25 cellular contexts compared by ENCODE assay signal in the genomic region with DNA sequence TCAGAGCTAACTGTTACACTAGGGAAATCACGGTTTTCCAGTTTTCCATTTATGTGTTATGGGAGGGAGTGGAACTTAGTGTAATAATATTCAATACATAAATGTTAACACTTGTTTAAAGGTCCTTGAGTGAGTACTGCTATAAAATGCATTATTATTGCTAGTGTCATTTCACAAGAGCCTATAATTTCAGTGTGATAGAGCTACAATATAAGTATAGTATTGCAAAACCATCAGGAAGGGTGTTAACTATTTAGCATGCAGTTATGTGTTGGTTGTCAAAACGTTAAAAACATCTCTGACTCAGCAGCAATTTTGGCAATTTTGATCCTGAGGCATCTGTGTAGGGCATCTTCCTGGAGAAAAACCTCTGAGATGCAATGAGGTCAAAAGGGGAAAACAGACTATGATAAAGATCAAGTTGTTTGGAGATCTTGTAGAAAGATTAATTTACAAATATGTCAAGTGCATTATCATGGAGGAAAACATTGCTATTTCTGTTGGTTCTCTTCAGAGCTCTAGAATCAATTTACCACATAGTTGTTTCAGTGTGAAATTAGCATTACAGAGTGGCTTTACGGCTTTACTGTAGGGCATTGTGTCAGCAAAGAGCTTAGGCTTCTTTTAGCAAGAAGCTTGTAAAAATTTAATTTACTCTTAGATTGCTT. TPM values are rescaled to one million over a fixed set of nuclear protein-coding genes. Genes with fewer than 3 reads are reported as not detected.
A peak's percentile ranks its signal among the peaks of the same experiment; 100 is the strongest.
DNase-seq lines count a peak whose midpoint lies in the region; ATAC-seq and TF ChIP-seq lines count a peak whose summit lies in the region.
"Had no signal": no experiment of that assay in that cellular context is flagged by ENCODE, and none has a peak within 500 bp of the region (broad histone marks: within the 10 kb centered on the region; RNA-seq: fewer than 3 reads in every experiment).

No MANE protein-coding gene starts in this region.

- H3K27me3 ChIP-seq in hepatocyte (peaks cover 6% of the 10 kb centered on the region), transverse colon (peaks cover 10% of the 10 kb centered on the region)

- peaks cover 9% of the 10 kb centered on the region for H3K4me1 Mint-ChIP-seq in T-helper 2 cell treated with Interferon-gamma antibody and Interleukin-4, amounts not matched to agents 5 μg/mL and 100 μg/mL, for 36 hours (ENCODE audit: low read depth)
- H3K4me1 Mint-ChIP-seq: CD4-positive, CD25-positive, alpha-beta regulatory T cell had no signal

- peaks cover 41% of the 10 kb centered on the region for H3K79me2 ChIP-seq in hepatocyte

- no peak overlapping the region for H2AFZ ChIP-seq in hepatocyte

- in situ Hi-C loops in transverse colon (cut with MboI; ENCODE audit: low pct_ligation_motif_present in 1 of 4, low pct_unique_long_range_greater_than_20kb in 1 of 4, low sequenced_read_pairs in 3 of 4), result no loop called here

- peak; percentile 7 for DNase-seq in NOMO-1 treated with DMSO at 0.1 percent for 48 hours (lab: John Stamatoyannopoulos, UW; ENCODE audit: unreplicated experiment)
- no peak for DNase-seq in NOMO-1 treated with dmso at 0.1 percent for 144 hours (lab: John Stamatoyannopoulos, UW; ENCODE audit: unreplicated experiment)
- no peak for DNase-seq in T-helper 2 cell treated with Interferon-gamma antibody and Interleukin-4, amounts not matched to agents 5 μg/mL and 100 μg/mL, for 36 hours (ENCODE audit: low spot score)
- DNase-seq in hepatocyte (ENCODE audit: low spot score), result no peak
- DNase-seq in transverse colon, result no peak
- DNase-seq in DMS79 treated with DMSO at 0.1 percent for 48 hours (lab: John Stamatoyannopoulos, UW), result no peak
- DNase-seq in NCI-H524 treated with DMSO at 0.1 percent for 48 hours (lab: John Stamatoyannopoulos, UW), result no peak
- DNase-seq: 8988T; BE2C; CD4-positive, CD25-positive, alpha-beta regulatory T cell; COR-L47; GF-D8; Karpas-422; MM.1S; NCI-H1092; NCI-H1436 treated with DMSO at 0.1 percent for 48 hours; NCI-H2029 treated with DMSO at 0.1 percent for 48 hours; NCI-H510A; NCI-H774; PC-3; RPMI8226; SHP77 treated with DMSO at 0.1 percent for 48 hours had no signal

- H3K27me3 Mint-ChIP-seq in T-helper 2 cell treated with Interferon-gamma antibody and Interleukin-4, amounts not matched to agents 5 μg/mL and 100 μg/mL, for 36 hours (ENCODE audit: low read depth), result peaks cover 25% of the 10 kb centered on the region

- no peaks in the 10 kb centered on the region for H3K36me3 ChIP-seq in hepatocyte (replicated peaks; ENCODE audit: insufficient read depth, low read depth)
- H3K36me3 ChIP-seq in transverse colon, result no peaks in the 10 kb centered on the region
- H3K36me3 ChIP-seq: BE2C had no signal

- H3K4me1 ChIP-seq in hepatocyte (ENCODE audit: insufficient read depth) (peaks cover 16% of the 10 kb centered on the region), transverse colon (peaks cover 0 to 49% (median 12%) of the 10 kb centered on the region in 4 donors)
- H3K4me1 ChIP-seq: BE2C had no signal

- H3K4me2 ChIP-seq in hepatocyte, result peak overlapping the region; percentile 90

- intact Hi-C loops in transverse colon (cut with DNase I; ENCODE audit: low total_unique reads), result no loop called here

- peak overlapping the region; percentile 50 for H3K27ac Mint-ChIP-seq in T-helper 2 cell treated with Interferon-gamma antibody and Interleukin-4, amounts not matched to agents 5 μg/mL and 100 μg/mL, for 36 hours
- H3K27ac Mint-ChIP-seq: CD4-positive, CD25-positive, alpha-beta regulatory T cell had no signal

- H3K9me2 ChIP-seq in hepatocyte (replicated peaks; ENCODE audit: insufficient read depth), result no peaks in the 10 kb centered on the region

- H3K9me3 ChIP-seq in hepatocyte (ENCODE audit: low read depth) (no peaks in the 10 kb centered on the region), transverse colon (no peaks in the 10 kb centered on the region)
- H3K9me3 ChIP-seq: BE2C had no signal

- H3K4me3 Mint-ChIP-seq in T-helper 2 cell treated with Interferon-gamma antibody and Interleukin-4, amounts not matched to agents 5 μg/mL and 100 μg/mL, for 36 hours, result peak overlapping the region; percentile 21
- H3K4me3 Mint-ChIP-seq: CD4-positive, CD25-positive, alpha-beta regulatory T cell had no signal

- H4K20me1 ChIP-seq in hepatocyte (ENCODE audit: insufficient read depth, poor library complexity, severe bottlenecking), result no peaks in the 10 kb centered on the region

- no peaks in the 10 kb centered on the region for H3K9me3 Mint-ChIP-seq in T-helper 2 cell treated with Interferon-gamma antibody and Interleukin-4, amounts not matched to agents 5 μg/mL and 100 μg/mL, for 36 hours

- no peak for ATAC-seq in GM19455 (IDR thresholded peaks at IDR 0.05; ENCODE audit: unreplicated experiment)
- ATAC-seq: GM12878, PC-3 had no signal

- H3K4me3 ChIP-seq in hepatocyte, result no peak overlapping the region
- H3K4me3 ChIP-seq in transverse colon, result no peak overlapping the region
- H3K4me3 ChIP-seq: GM12878 had no signal

- no peak for TF ChIP-seq EP300 in transverse colon (IDR thresholded peaks at IDR 0.05; ENCODE audit: low read depth)

- TF ChIP-seq POLR2A in transverse colon (IDR thresholded peaks at IDR 0.05), result no peak

- 54% methylated on average over 3 of the region's 3 CpGs for WGBS in hepatocyte (ENCODE audit: low lambda C conversion rate, missing lambda C conversion rate)
- 31 to 37% methylated on average over 3 of the region's 3 CpGs for WGBS in transverse colon (ENCODE audit: low coverage in 1 of 2), 2 donors

- H3K27ac ChIP-seq in hepatocyte (no peak overlapping the region), transverse colon (peak overlapping the region; percentile 12 to 54 (median 44))

- H3K36me3 Mint-ChIP-seq in T-helper 2 cell treated with Interferon-gamma antibody and Interleukin-4, amounts not matched to agents 5 μg/mL and 100 μg/mL, for 36 hours (ENCODE audit: low read depth), result no peaks in the 10 kb centered on the region
- H3K36me3 Mint-ChIP-seq: CD4-positive, CD25-positive, alpha-beta regulatory T cell had no signal

- TF ChIP-seq CTCF in hepatocyte (IDR thresholded peaks at IDR 0.05; ENCODE audit: poor library complexity), result no peak
- no peak for TF ChIP-seq CTCF in transverse colon (IDR thresholded peaks at IDR 0.05)

RNA-seq across cellular contexts. Expression of a gene that starts 5.3 kb away (rescaled TPM):
- 72.9 and 87.0 TPM in 2 replicates for total RNA-seq in hepatocyte
- polyA plus RNA-seq in hepatocyte, result 28.4 and 29.8 TPM in 2 replicates
- 100 to 1,000 TPM in 2 of 4 donors, 10 to 100 TPM in 2; 43.0 to 176 (median 76.6) TPM for total RNA-seq in transverse colon
- total RNA-seq: CD4-positive, CD25-positive, alpha-beta regulatory T cell; H4; PC-3 had no signal
- polyA plus RNA-seq: CD4-positive, CD25-positive, alpha-beta regulatory T cell had no signal

RNA-seq across cellular contexts. Expression of a gene that starts 57.8 kb away (rescaled TPM):
- total RNA-seq in hepatocyte, result not detected in 2 replicates
- polyA plus RNA-seq in hepatocyte, result 0.10 and 0.28 TPM in 2 replicates
- not detected for total RNA-seq in transverse colon
- total RNA-seq: CD4-positive, CD25-positive, alpha-beta regulatory T cell; PC-3 had no signal
- polyA plus RNA-seq: CD4-positive, CD25-positive, alpha-beta regulatory T cell had no signal
